In genomic region chr12:12487490-12487889, GRCh38 we compare ENCODE assay signal across 17 cellular contexts.
DNase-seq lines count a peak whose midpoint lies in the region; ATAC-seq lines count a peak whose summit lies in the region.
"Had no signal": no experiment of that assay in that cellular context is flagged by ENCODE, and none has a peak within 500 bp of the region (broad histone marks: within the 10 kb centered on the region; RNA-seq: fewer than 3 reads in every experiment).

No MANE protein-coding gene starts in this region.

- H3K4me3 Mint-ChIP-seq in T-helper 1 cell treated with Interleukin-12 subunit alpha and Interleukin-12 subunit beta and Interleukin-4 antibody, amounts not matched to agents 30 μg/mL and 1 μg/mL, for 36 hours, result no peak overlapping the region
- H3K4me3 Mint-ChIP-seq in CD4-positive, alpha-beta memory T cell, result peak overlapping the region in 4 of 8 donors; percentile 4 to 54 (median 24)
- H3K4me3 Mint-ChIP-seq: IgD-negative memory B cell had no signal

- intact Hi-C loops in CD4-positive, alpha-beta memory T cell (cut with micrococcal nuclease), result no loop called here

- H3K9me3 ChIP-seq in CD4-positive, alpha-beta memory T cell (ENCODE audit: control insufficient read depth in 1 of 2, low read length in 2 of 2), result no peaks in the 10 kb centered on the region
- H3K9me3 ChIP-seq: lower lobe of right lung, vagina had no signal

- no peak overlapping the region for H3K4me3 ChIP-seq in CD4-positive, alpha-beta memory T cell (ENCODE audit: low read length in 2 of 2)
- H3K4me3 ChIP-seq: lower lobe of right lung, vagina had no signal

- H3K4me1 ChIP-seq in CD4-positive, alpha-beta memory T cell (ENCODE audit: insufficient read depth, low read length), result peaks cover 79% of the 10 kb centered on the region
- H3K4me1 ChIP-seq: vagina had no signal

- no peaks in the 10 kb centered on the region for H3K27me3 Mint-ChIP-seq in T-helper 1 cell treated with Interleukin-12 subunit alpha and Interleukin-12 subunit beta and Interleukin-4 antibody, amounts not matched to agents 30 μg/mL and 1 μg/mL, for 36 hours (ENCODE audit: low read depth)
- no peaks in the 10 kb centered on the region for H3K27me3 Mint-ChIP-seq in CD4-positive, alpha-beta memory T cell
- H3K27me3 Mint-ChIP-seq: IgD-negative memory B cell had no signal

- H3K36me3 ChIP-seq in CD4-positive, alpha-beta memory T cell (ENCODE audit: insufficient read depth, low read length), result peaks cover 6% of the 10 kb centered on the region

- H3K27me3 ChIP-seq in CD4-positive, alpha-beta memory T cell (ENCODE audit: insufficient read depth, low read length), result no peaks in the 10 kb centered on the region
- no peaks in the 10 kb centered on the region for H3K27me3 ChIP-seq in layer of hippocampus (ENCODE audit: control insufficient read depth, insufficient read depth, low read length)
- H3K27me3 ChIP-seq: vagina had no signal

- peaks cover 31% of the 10 kb centered on the region for H3K4me1 Mint-ChIP-seq in T-helper 1 cell treated with Interleukin-12 subunit alpha and Interleukin-12 subunit beta and Interleukin-4 antibody, amounts not matched to agents 30 μg/mL and 1 μg/mL, for 36 hours (ENCODE audit: low read depth)
- peaks cover 32 to 64% (median 50%) of the 10 kb centered on the region in 4 donors for H3K4me1 Mint-ChIP-seq in CD4-positive, alpha-beta memory T cell

- no peak for DNase-seq in T-helper 1 cell
- no peak for DNase-seq in CD4-positive, alpha-beta memory T cell
- DNase-seq in activated naive CD4-positive, alpha-beta T cell treated with anti-CD3 and anti-CD28 coated beads, Interleukin-2, amount 50 U/mL, for 72 hours (ENCODE audit: low spot score in 2 of 2), result no peak
- DNase-seq in OCI-M1 (lab: John Stamatoyannopoulos, UW), result no peak
- DNase-seq in retina, result no peak
- DNase-seq: foreskin melanocyte, hypothalamus, lower lobe of right lung, NCI-H1417 treated with DMSO at 0.1 percent for 48 hours, NCI-H526, occipital lobe, Right ventricle myocardium superior had no signal

- CTCF ChIA-PET in CD4-positive, alpha-beta memory T cell (lab: Charles Lee; ENCODE audit: partially characterized antibody), result interaction anchor here (0.9 to 2.1 kb wide), 5 partner anchors 12 to 168 kb away, joined by 3 to 8 read pairs (median 3); no protein-coding TSS in a partner anchor

- H3K27ac ChIP-seq in CD4-positive, alpha-beta memory T cell (ENCODE audit: low read depth, low read length), result peak overlapping the region; percentile 40
- peak overlapping the region; percentile 3 for H3K27ac ChIP-seq in layer of hippocampus (ENCODE audit: low read depth, low read length)
- H3K27ac ChIP-seq: lower lobe of right lung, vagina had no signal

- H3K9me3 Mint-ChIP-seq in T-helper 1 cell treated with Interleukin-12 subunit alpha and Interleukin-12 subunit beta and Interleukin-4 antibody, amounts not matched to agents 30 μg/mL and 1 μg/mL, for 36 hours, result no peaks in the 10 kb centered on the region
- peaks cover 0 to 2% (median 0%) of the 10 kb centered on the region in 8 donors for H3K9me3 Mint-ChIP-seq in CD4-positive, alpha-beta memory T cell
- H3K9me3 Mint-ChIP-seq in activated naive CD4-positive, alpha-beta T cell treated with anti-CD3 and anti-CD28 coated beads, Interleukin-2, amount 50 U/mL, for 72 hours, result peaks cover 5 to 7% of the 10 kb centered on the region in 2 donors
- H3K9me3 Mint-ChIP-seq: IgD-negative memory B cell had no signal

- POLR2A ChIA-PET in CD4-positive, alpha-beta memory T cell (lab: Charles Lee; ENCODE audit: partially characterized antibody), result interaction anchor here (0.6 to 39.3 kb wide), 14 partner anchors 13 to 232 kb away, joined by 3 to 970 read pairs (median 6); partner anchors contain the start of genes BORCS5, CDKN1B and DUSP16

- peaks cover 28% of the 10 kb centered on the region for H3K36me3 Mint-ChIP-seq in T-helper 1 cell treated with Interleukin-12 subunit alpha and Interleukin-12 subunit beta and Interleukin-4 antibody, amounts not matched to agents 30 μg/mL and 1 μg/mL, for 36 hours (ENCODE audit: low read depth)
- H3K36me3 Mint-ChIP-seq in CD4-positive, alpha-beta memory T cell, result peaks cover 34 to 43% of the 10 kb centered on the region in 2 donors
- peaks cover 20 to 40% of the 10 kb centered on the region in 2 donors for H3K36me3 Mint-ChIP-seq in activated naive CD4-positive, alpha-beta T cell treated with anti-CD3 and anti-CD28 coated beads, Interleukin-2, amount 50 U/mL, for 72 hours

- H3K27ac Mint-ChIP-seq in T-helper 1 cell treated with Interleukin-12 subunit alpha and Interleukin-12 subunit beta and Interleukin-4 antibody, amounts not matched to agents 30 μg/mL and 1 μg/mL, for 36 hours, result peak overlapping the region; percentile 34
- peak overlapping the region; percentile 84 to 99 (median 88) for H3K27ac Mint-ChIP-seq in CD4-positive, alpha-beta memory T cell
- peak overlapping the region; percentile 77 to 79 for H3K27ac Mint-ChIP-seq in activated naive CD4-positive, alpha-beta T cell treated with anti-CD3 and anti-CD28 coated beads, Interleukin-2, amount 50 U/mL, for 72 hours
- H3K27ac Mint-ChIP-seq: IgD-negative memory B cell had no signal

- ATAC-seq in activated naive CD4-positive, alpha-beta T cell treated with anti-CD3 and anti-CD28 coated beads, Interleukin-2, amount 50 U/mL, for 72 hours, result no peak
- ATAC-seq in GM19452 (IDR thresholded peaks at IDR 0.05; ENCODE audit: unreplicated experiment), result no peak
- ATAC-seq: lower lobe of right lung had no signal

Comparison
In these comparisons a context has a peak if more than half of its experiments do, and no peak if none do; other contexts are left out.
1. H3K27ac Mint-ChIP-seq: peak in every context shown above with its lines; median percentile 88 in CD4-positive, alpha-beta memory T cell; 78 in activated naive CD4-positive, alpha-beta T cell treated with anti-CD3 and anti-CD28 coated beads, Interleukin-2, amount 50 U/mL, for 72 hours; 34 in T-helper 1 cell treated with Interleukin-12 subunit alpha and Interleukin-12 subunit beta and Interleukin-4 antibody, amounts not matched to agents 30 μg/mL and 1 μg/mL, for 36 hours.